In the genomic region with DNA sequence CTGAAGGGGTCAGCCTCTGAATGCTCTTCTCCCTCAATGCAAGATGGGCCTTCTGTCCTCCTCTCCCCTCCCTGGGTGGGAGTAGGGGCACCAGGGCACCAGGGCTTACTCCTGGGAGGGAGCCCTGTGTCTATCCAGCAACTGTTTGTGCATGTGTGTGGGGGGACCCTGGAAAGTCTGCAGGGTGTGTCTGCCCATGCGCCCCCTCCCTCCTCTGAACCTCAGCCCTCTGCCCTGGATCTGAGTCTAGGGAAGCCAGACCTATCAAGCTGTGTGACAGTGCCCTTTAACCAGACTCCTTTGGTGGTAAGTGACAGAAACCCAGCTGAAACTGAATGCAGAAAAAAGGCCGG, we compare ENCODE assay signal across 28 cellular contexts.
"Had no signal": no experiment of that assay in that cellular context is flagged by ENCODE, and none has a peak within 500 bp of the region (broad histone marks: within the 10 kb centered on the region; RNA-seq: fewer than 3 reads in every experiment).

No MANE protein-coding gene starts in this region.

- H3K4me3 Mint-ChIP-seq: mesothelial cell of epicardium; naive B cell; natural killer cell; nephron progenitor cell; neural progenitor cell; stimulated activated memory B cell treated with anti-CD40 and anti-IgM and Interleukin-4, amounts not matched to agents 10 μg/mL and 1 μg/mL and 100 μg/mL, for 72 hours; stimulated activated naive CD8-positive, alpha-beta T cell treated with anti-CD3 and anti-CD28 coated beads, Interleukin-15, amount 100 ng/mL, for 72 hours; type B pancreatic cell had no signal

- H3K36me3 Mint-ChIP-seq: mesothelial cell of epicardium; naive B cell; natural killer cell; neural progenitor cell; stimulated activated memory B cell treated with anti-CD40 and anti-IgM and Interleukin-4, amounts not matched to agents 10 μg/mL and 1 μg/mL and 100 μg/mL, for 72 hours; type B pancreatic cell had no signal

- H3K27me3 Mint-ChIP-seq: stimulated activated memory B cell treated with anti-CD40 and anti-IgM and Interleukin-4, amounts not matched to agents 10 μg/mL and 1 μg/mL and 100 μg/mL, for 72 hours had no signal

- H3K27ac Mint-ChIP-seq: mesothelial cell of epicardium; natural killer cell; nephron progenitor cell; neural progenitor cell; stimulated activated memory B cell treated with anti-CD40 and anti-IgM and Interleukin-4, amounts not matched to agents 10 μg/mL and 1 μg/mL and 100 μg/mL, for 72 hours; stimulated activated naive CD8-positive, alpha-beta T cell treated with anti-CD3 and anti-CD28 coated beads, Interleukin-15, amount 100 ng/mL, for 72 hours; type B pancreatic cell had no signal

- H3K4me1 Mint-ChIP-seq: mesothelial cell of epicardium, natural killer cell had no signal

- ATAC-seq: left colon; natural killer cell; pancreas; right cardiac atrium; stimulated activated memory B cell treated with anti-CD40 and anti-IgM and Interleukin-4, amounts not matched to agents 10 μg/mL and 1 μg/mL and 100 μg/mL, for 72 hours; stimulated activated naive CD8-positive, alpha-beta T cell treated with anti-CD3 and anti-CD28 coated beads, Interleukin-15, amount 100 ng/mL, for 72 hours had no signal

- DNase-seq: hippocampal formation; kidney; left colon; left ventricle myocardium inferior; mesendoderm; naive B cell; natural killer cell; nephron progenitor cell; pancreas; retina; right cardiac atrium; sigmoid colon; small intestine; stimulated activated CD4-positive, alpha-beta T cell treated with anti-CD3 and anti-CD28 coated beads, Interleukin-1b, Interleukin-23, amount 100 ng/mL, for 48 hours; stimulated activated CD4-positive, alpha-beta T cell treated with anti-CD3 and anti-CD28 coated beads, Interleukin-2, amount 100 ng/mL, for 48 hours; stimulated activated CD4-positive, alpha-beta T cell treated with anti-CD3 and anti-CD28 coated beads, Interleukin-4, amount 100 ng/mL, for 4 hours; stimulated activated CD8-positive, alpha-beta memory T cell treated with anti-CD3 and anti-CD28 coated beads, Interleukin-4, amount 100 ng/mL, for 48 hours; stimulated activated naive CD4-positive, alpha-beta T cell treated with Interleukin-2 at 50 U/mL for 16 hours; substantia nigra; uterus had no signal

- H3K4me3 ChIP-seq: left ventricle myocardium inferior, lung, neural progenitor cell, pancreas, prostate gland, sigmoid colon, tibial nerve, uterus had no signal

- H3K9me3 Mint-ChIP-seq: nephron progenitor cell had no signal

- H3K36me3 ChIP-seq: left ventricle myocardium inferior, neural progenitor cell, pancreas, prostate gland, sigmoid colon, tibial nerve, uterus had no signal

- H3K27me3 ChIP-seq: neural progenitor cell, sigmoid colon, tibial nerve, uterus had no signal
